Comparison of ENCODE assay signal across 22 cellular contexts in genomic region chr5:558326-558725, GRCh38. TPM values are rescaled to one million over a fixed set of nuclear protein-coding genes. Genes with fewer than 3 reads are reported as not detected.
DNase-seq lines count a peak whose midpoint lies in the region; ATAC-seq and FAIRE-seq lines count a peak whose summit lies in the region.
"Had no signal": no experiment of that assay in that cellular context is flagged by ENCODE, and none has a peak within 500 bp of the region (broad histone marks: within the 10 kb centered on the region; RNA-seq: fewer than 3 reads in every experiment).

No MANE protein-coding gene starts in this region.

- peak; percentile 13 for FAIRE-seq in HTR-8/SVneo (lab: Jason Lieb, UNC)
- FAIRE-seq: G401.6, HepG2 had no signal

- H3K27ac Mint-ChIP-seq in stimulated activated effector memory CD8-positive, alpha-beta T cell treated with anti-CD3 and anti-CD28 coated beads, Interleukin-12 subunit alpha, Interleukin-12 subunit beta, amount 100 ng/mL, for 72 hours, result no peak overlapping the region
- no peak overlapping the region for H3K27ac Mint-ChIP-seq in activated naive CD8-positive, alpha-beta T cell treated with anti-CD3 and anti-CD28 coated beads for 36 hours
- H3K27ac Mint-ChIP-seq: CD14-positive monocyte, GM23338 had no signal

- H3K4me1 Mint-ChIP-seq in stimulated activated effector memory CD8-positive, alpha-beta T cell treated with anti-CD3 and anti-CD28 coated beads, Interleukin-12 subunit alpha, Interleukin-12 subunit beta, amount 100 ng/mL, for 72 hours, result no peaks in the 10 kb centered on the region
- H3K4me1 Mint-ChIP-seq in activated naive CD8-positive, alpha-beta T cell treated with anti-CD3 and anti-CD28 coated beads for 36 hours, result peaks cover 2% of the 10 kb centered on the region
- H3K4me1 Mint-ChIP-seq: CD14-positive monocyte had no signal

- no peak overlapping the region for H3K4me3 Mint-ChIP-seq in stimulated activated effector memory CD8-positive, alpha-beta T cell treated with anti-CD3 and anti-CD28 coated beads, Interleukin-12 subunit alpha, Interleukin-12 subunit beta, amount 100 ng/mL, for 72 hours
- H3K4me3 Mint-ChIP-seq in activated naive CD8-positive, alpha-beta T cell treated with anti-CD3 and anti-CD28 coated beads for 36 hours, result no peak overlapping the region
- H3K4me3 Mint-ChIP-seq: CD14-positive monocyte, GM23338 had no signal

- peak; percentile 21 for ATAC-seq in stimulated activated effector memory CD8-positive, alpha-beta T cell treated with anti-CD3 and anti-CD28 coated beads, Interleukin-12 subunit alpha, Interleukin-12 subunit beta, amount 100 ng/mL, for 72 hours
- ATAC-seq in HG03108 (IDR thresholded peaks at IDR 0.05; ENCODE audit: unreplicated experiment), result no peak
- ATAC-seq: GM23338, HCT116, HepG2, SK-N-SH treated with all-trans-retinoic acid at 6 μM for 48 hours had no signal

- H3K36me3 Mint-ChIP-seq in stimulated activated effector memory CD8-positive, alpha-beta T cell treated with anti-CD3 and anti-CD28 coated beads, Interleukin-12 subunit alpha, Interleukin-12 subunit beta, amount 100 ng/mL, for 72 hours, result no peaks in the 10 kb centered on the region
- H3K36me3 Mint-ChIP-seq in activated naive CD8-positive, alpha-beta T cell treated with anti-CD3 and anti-CD28 coated beads for 36 hours, result no peaks in the 10 kb centered on the region
- H3K36me3 Mint-ChIP-seq: CD14-positive monocyte had no signal

- H3K9me3 Mint-ChIP-seq in stimulated activated effector memory CD8-positive, alpha-beta T cell treated with anti-CD3 and anti-CD28 coated beads, Interleukin-12 subunit alpha, Interleukin-12 subunit beta, amount 100 ng/mL, for 72 hours, result no peaks in the 10 kb centered on the region
- no peaks in the 10 kb centered on the region for H3K9me3 Mint-ChIP-seq in activated naive CD8-positive, alpha-beta T cell treated with anti-CD3 and anti-CD28 coated beads for 36 hours
- H3K9me3 Mint-ChIP-seq: GM23338 had no signal

- peaks cover 19% of the 10 kb centered on the region for H3K27me3 Mint-ChIP-seq in activated naive CD8-positive, alpha-beta T cell treated with anti-CD3 and anti-CD28 coated beads for 36 hours

- peak; percentile 22 for DNase-seq in D341Med (ENCODE audit: low spot score)
- DNase-seq in HTR-8/SVneo (ENCODE audit: insufficient read length, low spot score), result no peak
- DNase-seq in islet precursor cell, result peak; percentile 44
- no peak for DNase-seq in stimulated activated effector memory CD8-positive, alpha-beta T cell treated with anti-CD3 and anti-CD28 coated beads, Interleukin-12 subunit alpha, Interleukin-12 subunit beta, amount 100 ng/mL, for 72 hours (ENCODE audit: low spot score in 2 of 2)
- no peak for DNase-seq in activated naive CD8-positive, alpha-beta T cell treated with anti-CD3 and anti-CD28 coated beads for 36 hours
- no peak for DNase-seq in NCI-H2227 treated with DMSO at 0.1 percent for 48 hours (lab: John Stamatoyannopoulos, UW)
- no peak for DNase-seq in RPMI8226
- DNase-seq: ACHN, AML-193, DMS 273 treated with DMSO at 0.1 percent for 48 hours, NCI-H1417, NCI-H187, NCI-H2107, NCI-H524, SIG-M5 had no signal

RNA-seq across cellular contexts. Expression of gene SLC9A3, which starts 34.1 kb away (rescaled TPM):
- total RNA-seq in activated naive CD8-positive, alpha-beta T cell treated with anti-CD3 and anti-CD28 coated beads for 36 hours, result 1 to 10 TPM; 2.1 to 2.4 TPM

RNA-seq across cellular contexts. Expression of gene CEP72, which starts 53.8 kb away (rescaled TPM):
- 10 to 100 TPM; 21.9 to 23.8 TPM for total RNA-seq in activated naive CD8-positive, alpha-beta T cell treated with anti-CD3 and anti-CD28 coated beads for 36 hours

Comparison
In these comparisons a context has a peak if more than half of its experiments do, and no peak if none do; other contexts are left out.
1. DNase-seq: peak in D341Med (single experiment) and islet precursor cell (single experiment); none in HTR-8/SVneo (single experiment), stimulated activated effector memory CD8-positive, alpha-beta T cell treated with anti-CD3 and anti-CD28 coated beads, Interleukin-12 subunit alpha, Interleukin-12 subunit beta, amount 100 ng/mL, for 72 hours (0 of 2), activated naive CD8-positive, alpha-beta T cell treated with anti-CD3 and anti-CD28 coated beads for 36 hours (single experiment), NCI-H2227 treated with DMSO at 0.1 percent for 48 hours (single experiment) and RPMI8226 (single experiment).